8 cellular contexts compared by ENCODE assay signal in genomic region chr2:112582314-112582746, GRCh38. TPM values are rescaled to one million over a fixed set of nuclear protein-coding genes. Genes with fewer than 3 reads are reported as not detected.
A peak's percentile ranks its signal among the peaks of the same experiment; 100 is the strongest.
DNase-seq lines count a peak whose midpoint lies in the region; ATAC-seq, FAIRE-seq and TF ChIP-seq lines count a peak whose summit lies in the region.

No MANE protein-coding gene starts in this region.

- intact Hi-C loops in kidney (cut with DNase I) = no loop called here

- FAIRE-seq in kidney (lab: Jason Lieb, UNC) = no peak

- no peak overlapping the region for H3K27ac ChIP-seq in kidney (ENCODE audit: low read depth in 2 of 2, low read length in 2 of 2)

- H3K9ac ChIP-seq in kidney (ENCODE audit: low read length in 2 of 2) = no peak overlapping the region

- peaks cover 2 to 7% of the 10 kb centered on the region in 2 donors for H3K36me3 ChIP-seq in kidney (ENCODE audit: control insufficient read depth in 1 of 2, insufficient read depth in 2 of 2, low read length in 2 of 2)

- ATAC-seq in HG02678 (IDR thresholded peaks at IDR 0.05; ENCODE audit: unreplicated experiment) = no peak

- H3K9me3 ChIP-seq in kidney (ENCODE audit: control insufficient read depth in 1 of 2, low read length in 2 of 2) = no peaks in the 10 kb centered on the region

- DNase-seq in Daoy (ENCODE audit: low read depth) (peak; percentile 47), LHCN-M2 (ENCODE audit: low read depth) (peak; percentile 84), RKO (ENCODE audit: low spot score) (peak; percentile 86), amniotic stem cell (lab: John Stamatoyannopoulos, UW) (peak; percentile 70), kidney (no peak), GM19238 (ENCODE audit: insufficient read length, low spot score) (no peak)
- peak; percentile 0 to 20 for DNase-seq in stimulated activated CD8-positive, alpha-beta memory T cell treated with anti-CD3 and anti-CD28 coated beads, Interleukin-7, amount 100 ng/mL, for 4 hours (ENCODE audit: low read depth in 2 of 2)

- TF ChIP-seq CTCF in kidney (IDR thresholded peaks at IDR 0.05; ENCODE audit: borderline replicate concordance, extremely low read depth, insufficient read depth) = peak; percentile 53

- H3K4me3 ChIP-seq in kidney (ENCODE audit: low read length in 2 of 2) = no peak overlapping the region

- peaks cover 11 to 15% of the 10 kb centered on the region in 2 donors for H3K4me1 ChIP-seq in kidney (ENCODE audit: control insufficient read depth in 1 of 2, insufficient read depth in 1 of 2, low read depth in 1 of 2, low read length in 2 of 2)

RNA-seq across cellular contexts. Expression of gene CHCHD5, which starts 2.1 kb away (rescaled TPM):
- total RNA-seq in Daoy (2014; rRNA removed; shearing (Covaris generic)) = 18.9 and 26.2 TPM in 2 replicates
- total RNA-seq in LHCN-M2 (2014; rRNA removed) (22.4 and 32.6 TPM in 2 replicates), kidney (39.6 TPM)
- 94.1 TPM for polyA plus RNA-seq in LHCN-M2 (2012)
- 104 TPM for polyA plus RNA-seq in kidney (ENCODE audit: insufficient read depth, low read depth, low replicate concordance)

RNA-seq across cellular contexts. Expression of gene POLR1B, which starts 40.1 kb away (rescaled TPM):
- 26.3 and 29.9 TPM in 2 replicates for total RNA-seq in Daoy (2014; rRNA removed; shearing (Covaris generic))
- total RNA-seq in LHCN-M2 (2014; rRNA removed) = 14.6 and 14.8 TPM in 2 replicates
- polyA plus RNA-seq in LHCN-M2 (2012) = 5.6 TPM
- total RNA-seq in kidney = 24.4 TPM
- polyA plus RNA-seq in kidney (ENCODE audit: insufficient read depth, low read depth, low replicate concordance) = 6.0 TPM

Comparison
In these comparisons a context has a peak if more than half of its experiments do, and no peak if none do; other contexts are left out.
1. DNase-seq: peak in Daoy (single experiment), LHCN-M2 (single experiment), RKO (single experiment), amniotic stem cell (single experiment) and stimulated activated CD8-positive, alpha-beta memory T cell treated with anti-CD3 and anti-CD28 coated beads, Interleukin-7, amount 100 ng/mL, for 4 hours (2 of 2); none in kidney (single experiment) and GM19238 (single experiment).